1 cellular context compared by ENCODE assay signal in genomic region chr10:88841316-88842111, GRCh38.
TF ChIP-seq lines count a peak whose summit lies in the region.

No MANE protein-coding gene starts in this region.

TF ChIP-seq in H1, 55 proteins besides CTCF, POLR2A, EP300 and RAD21:
- TF ChIP-seq KDM4A (IDR thresholded peaks at IDR 0.05; ENCODE audit: low read depth, low read length, severe bottlenecking) (no peak), RNF2 (IDR thresholded peaks at IDR 0.05; ENCODE audit: borderline replicate concordance, low read depth, low read length, missing control alignments, poor library complexity, severe bottlenecking) (no peak), NANOG (IDR thresholded peaks at IDR 0.05; ENCODE audit: insufficient read depth, low read depth, low read length, poor library complexity, severe bottlenecking) (no peak), TCF12 (IDR thresholded peaks at IDR 0.05; ENCODE audit: low read depth, low read length) (no peak), POLR2AphosphoS5 (IDR thresholded peaks at IDR 0.05; ENCODE audit: low read depth, low read length) (no peak), E2F6 (IDR thresholded peaks at IDR 0.05) (no peak), SP4 (IDR thresholded peaks at IDR 0.05; ENCODE audit: low read length) (no peak), HDAC2 (IDR thresholded peaks at IDR 0.05; ENCODE audit: borderline replicate concordance in 1 of 2, low read depth in 2 of 2, low read length in 2 of 2) (no peak), MAX (IDR thresholded peaks at IDR 0.05) (no peak), BRCA1 (IDR thresholded peaks at IDR 0.05; ENCODE audit: low read depth, low read length) (no peak), USF2 (IDR thresholded peaks at IDR 0.05; ENCODE audit: low read length) (no peak), ATF3 (IDR thresholded peaks at IDR 0.05; ENCODE audit: insufficient read depth, low read depth, low read length) (no peak), CHD7 (IDR thresholded peaks at IDR 0.05; ENCODE audit: insufficient replicate concordance, low read length) (no peak), MAFK (IDR thresholded peaks at IDR 0.05; ENCODE audit: low read depth, low read length) (no peak), SIX5 (IDR thresholded peaks at IDR 0.05; ENCODE audit: low read depth, low read length) (no peak), EGR1 (IDR thresholded peaks at IDR 0.05; ENCODE audit: borderline replicate concordance, low read depth, low read length) (no peak)
